30 cellular contexts compared by ENCODE assay signal in the genomic region with DNA sequence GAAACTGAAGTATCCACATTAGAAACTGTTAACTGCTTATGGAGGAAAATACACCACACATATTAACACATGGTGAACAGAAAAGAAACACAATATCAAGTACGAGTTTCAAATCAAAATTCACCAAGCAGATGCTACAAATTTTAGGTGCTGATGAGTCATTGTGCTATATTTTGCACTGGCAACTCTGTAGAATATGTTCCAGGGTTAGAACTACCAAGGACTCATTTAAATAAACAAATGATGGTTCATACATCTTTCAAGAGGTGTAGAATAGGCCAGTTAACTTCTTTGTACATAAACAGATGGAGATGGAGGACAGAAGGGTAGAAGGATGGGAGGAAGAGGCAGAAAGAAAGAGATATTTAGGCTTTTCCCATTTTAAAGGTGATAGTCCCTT.
DNase-seq lines count a peak whose midpoint lies in the region; TF ChIP-seq lines count a peak whose summit lies in the region.
"Had no signal": no experiment of that assay in that cellular context is flagged by ENCODE, and none has a peak within 500 bp of the region (broad histone marks: within the 10 kb centered on the region; RNA-seq: fewer than 3 reads in every experiment).

No MANE protein-coding gene starts in this region.

- no peaks in the 10 kb centered on the region for H3K9me3 ChIP-seq in GM23248 (ENCODE audit: low read depth)
- H3K9me3 ChIP-seq in vagina: no peaks in the 10 kb centered on the region
- H3K9me3 ChIP-seq: gastrocnemius medialis, upper lobe of left lung had no signal

- peaks cover 7% of the 10 kb centered on the region; the same call in 1 of the 2 replicates for H3K4me1 ChIP-seq in GM23248 (ENCODE audit: insufficient read depth)
- no peaks in the 10 kb centered on the region for H3K4me1 ChIP-seq in vagina
- H3K4me1 ChIP-seq: parathyroid adenoma, upper lobe of left lung had no signal

- WGBS in GM23248 (ENCODE audit: low coverage in 1 of 2, low lambda C conversion rate in 2 of 2, missing lambda C conversion rate in 2 of 2), 2 experiments: 11 to 13% methylated on average over 1 of the region's 1 CpG

- no peaks in the 10 kb centered on the region for H3F3A ChIP-seq in GM23248 (ENCODE audit: insufficient read depth)

- DNase-seq in AG08395 (ENCODE audit: low spot score) (peak; percentile 13), GM23248 (peak; percentile 53), RPMI7951 (ENCODE audit: low read depth) (peak; percentile 31), foreskin fibroblast (peak; percentile 50 to 69), vagina (ENCODE audit: extremely low spot score in 2 of 2) (no peak), C1 segment of cervical spinal cord (lab: John Stamatoyannopoulos, UW) (no peak), DMS114 treated with DMSO at 0.1 percent for 48 hours (lab: John Stamatoyannopoulos, UW; ENCODE audit: unreplicated experiment) (no peak), NCI-H1417 treated with DMSO at 0.1 percent for 48 hours (lab: John Stamatoyannopoulos, UW) (no peak)
- DNase-seq: activated B cell treated with CpG ODN at 0.5 μM for 24 hours; activated CD8-positive, alpha-beta memory T cell treated with anti-CD3 and anti-CD28 coated beads, Interleukin-2, amount 10 ng/mL, durations not matched to agents 7 days and 5 days; activated gamma-delta T cell; activated T-cell treated with anti-CD3 and anti-CD28 coated beads, Interleukin-2, amount 50 U/mL, for 4 hours; AML-193; caudate nucleus; CD4-positive, alpha-beta T cell; erythroblast; gastrocnemius medialis; H9; left colon; mesendoderm; NCI-H1092 treated with DMSO at 0.1 percent for 48 hours; NCI-H187; OCI-M1; retina; small intestine; stimulated activated naive B cell treated with anti-CD40 and anti-IgM and Interleukin-4, amounts not matched to agents 10 μg/mL and 1 μg/mL and 100 μg/mL, for 72 hours; substantia nigra; upper lobe of left lung had no signal

- no peaks in the 10 kb centered on the region for H3K9me2 ChIP-seq in GM23248 (ENCODE audit: insufficient read depth)

- intact Hi-C loops in vagina (cut with DNase I): no loop called here

- H3K27me3 ChIP-seq in GM23248 (replicated peaks; ENCODE audit: insufficient read depth): no peaks in the 10 kb centered on the region
- no peaks in the 10 kb centered on the region for H3K27me3 ChIP-seq in vagina
- H3K27me3 ChIP-seq: gastrocnemius medialis, hepatocyte, upper lobe of left lung had no signal

- 0 out of 2 replicates have a peak, but pooled peaks cover 3% of the 10 kb centered on the region for H3K36me3 ChIP-seq in GM23248 (ENCODE audit: low read depth)
- H3K36me3 ChIP-seq in vagina: no peaks in the 10 kb centered on the region
- H3K36me3 ChIP-seq: gastrocnemius medialis, upper lobe of left lung had no signal

- H3K4me2 ChIP-seq in GM23248 (ENCODE audit: unreplicated experiment): no peak overlapping the region
- H3K4me2 ChIP-seq: hepatocyte had no signal

- no peak overlapping the region for H3K27ac ChIP-seq in GM23248
- no peak overlapping the region for H3K27ac ChIP-seq in vagina
- H3K27ac ChIP-seq: gastrocnemius medialis, hepatocyte, parathyroid adenoma, upper lobe of left lung had no signal

- in situ Hi-C loops in GM23248 (cut with MboI): no loop called here

- H2AFZ ChIP-seq in GM23248: no peak overlapping the region
- H2AFZ ChIP-seq: hepatocyte, parathyroid adenoma had no signal

- no peaks in the 10 kb centered on the region for H4K20me1 ChIP-seq in GM23248 (ENCODE audit: insufficient read depth)

- TF ChIP-seq POLR2A in vagina (IDR thresholded peaks at IDR 0.05): no peak

- no peaks in the 10 kb centered on the region for H3K79me2 ChIP-seq in GM23248 (ENCODE audit: insufficient read depth)
- H3K79me2 ChIP-seq: hepatocyte, parathyroid adenoma had no signal

- no peak overlapping the region for H3K9ac ChIP-seq in GM23248
- H3K9ac ChIP-seq: parathyroid adenoma had no signal

- H3K4me3 ChIP-seq in GM23248 (no peak overlapping the region), foreskin fibroblast (ENCODE audit: low read depth in 1 of 2, low read length in 2 of 2) (no peak overlapping the region), vagina (no peak overlapping the region)
- H3K4me3 ChIP-seq: gastrocnemius medialis, hepatocyte, upper lobe of left lung had no signal

- TF ChIP-seq CTCF in foreskin fibroblast (IDR thresholded peaks at IDR 0.05; ENCODE audit: low read depth, low read length) (no peak), vagina (IDR thresholded peaks at IDR 0.05) (no peak)

Comparison
In these comparisons a context has a peak if more than half of its experiments do, and no peak if none do; other contexts are left out.
1. DNase-seq: peak in AG08395 (single experiment), GM23248 (single experiment), RPMI7951 (single experiment) and foreskin fibroblast (2 of 2); none in vagina (0 of 2), C1 segment of cervical spinal cord (0 of 14), DMS114 treated with DMSO at 0.1 percent for 48 hours (single experiment) and NCI-H1417 treated with DMSO at 0.1 percent for 48 hours (single experiment).